Comparison of ENCODE assay signal across 11 cellular contexts in genomic region chr9:34349324-34349723, GRCh38.
"Had no signal": no experiment of that assay in that cellular context is flagged by ENCODE, and none has a peak within 500 bp of the region (broad histone marks: within the 10 kb centered on the region; RNA-seq: fewer than 3 reads in every experiment).

No MANE protein-coding gene starts in this region.

- H3K9me3 ChIP-seq: HAP-1 had no signal

- H2AFZ ChIP-seq: GM23248, GM23338 had no signal

- H3K27ac ChIP-seq: GM23248 had no signal

- H3K4me1 ChIP-seq: HAP-1 had no signal

- H3K4me2 ChIP-seq: GM23338 had no signal

- DNase-seq: GM23248, GOT3, H7, H9, HCEC 1CT, HFFc6 had no signal

- ATAC-seq: GM23338, HCT116 had no signal

- H3K9ac ChIP-seq: GM23248 had no signal

- H3K4me3 Mint-ChIP-seq: GM23338, H9, HFFc6 had no signal

- FAIRE-seq: H1, H54 had no signal

- H3K27ac Mint-ChIP-seq: GM23338, H9, HFFc6 had no signal

- H3K4me3 ChIP-seq: GM23248, GM23338, HAP-1 had no signal

- H3K36me3 ChIP-seq: HAP-1 had no signal

- H3K9me3 Mint-ChIP-seq: GM23338, H9, HFFc6 had no signal
